1 cellular context compared by ENCODE assay signal in genomic region chr22:30968924-30969531, GRCh38.
TF ChIP-seq lines count a peak whose summit lies in the region.

TUG1 (plus strand) TSS chr22:30969265.

TF ChIP-seq in HepG2, 621 proteins besides CTCF, POLR2A, EP300 and RAD21 (continued from another document and continues in another):
- TF ChIP-seq, protein P1, sequence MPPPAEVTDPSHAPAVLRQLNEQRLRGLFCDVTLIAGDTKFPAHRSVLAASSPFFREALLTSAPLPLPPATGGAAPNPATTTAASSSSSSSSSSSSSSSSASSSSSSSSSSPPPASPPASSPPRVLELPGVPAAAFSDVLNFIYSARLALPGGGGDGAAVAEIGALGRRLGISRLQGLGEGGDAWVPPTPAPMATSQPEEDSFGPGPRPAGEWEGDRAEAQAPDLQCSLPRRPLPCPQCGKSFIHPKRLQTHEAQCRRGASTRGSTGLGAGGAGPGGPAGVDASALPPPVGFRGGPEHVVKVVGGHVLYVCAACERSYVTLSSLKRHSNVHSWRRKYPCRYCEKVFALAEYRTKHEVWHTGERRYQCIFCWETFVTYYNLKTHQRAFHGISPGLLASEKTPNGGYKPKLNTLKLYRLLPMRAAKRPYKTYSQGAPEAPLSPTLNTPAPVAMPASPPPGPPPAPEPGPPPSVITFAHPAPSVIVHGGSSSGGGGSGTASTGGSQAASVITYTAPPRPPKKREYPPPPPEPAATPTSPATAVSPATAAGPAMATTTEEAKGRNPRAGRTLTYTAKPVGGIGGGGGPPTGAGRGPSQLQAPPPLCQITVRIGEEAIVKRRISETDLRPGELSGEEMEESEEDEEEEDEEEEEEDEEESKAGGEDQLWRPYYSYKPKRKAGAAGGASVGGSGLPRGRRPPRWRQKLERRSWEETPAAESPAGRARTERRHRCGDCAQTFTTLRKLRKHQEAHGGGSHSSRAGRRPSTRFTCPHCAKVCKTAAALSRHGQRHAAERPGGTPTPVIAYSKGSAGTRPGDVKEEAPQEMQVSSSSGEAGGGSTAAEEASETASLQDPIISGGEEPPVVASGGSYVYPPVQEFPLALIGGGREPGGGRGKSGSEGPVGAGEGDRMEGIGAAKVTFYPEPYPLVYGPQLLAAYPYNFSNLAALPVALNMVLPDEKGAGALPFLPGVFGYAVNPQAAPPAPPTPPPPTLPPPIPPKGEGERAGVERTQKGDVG (CRISPR knock-in tag; IDR thresholded peaks at IDR 0.05; ENCODE audit: borderline replicate concordance) = no peak
- no peak for TF ChIP-seq ZKSCAN5 (CRISPR knock-in tag; IDR thresholded peaks at IDR 0.05)
- TF ChIP-seq, protein P2, sequence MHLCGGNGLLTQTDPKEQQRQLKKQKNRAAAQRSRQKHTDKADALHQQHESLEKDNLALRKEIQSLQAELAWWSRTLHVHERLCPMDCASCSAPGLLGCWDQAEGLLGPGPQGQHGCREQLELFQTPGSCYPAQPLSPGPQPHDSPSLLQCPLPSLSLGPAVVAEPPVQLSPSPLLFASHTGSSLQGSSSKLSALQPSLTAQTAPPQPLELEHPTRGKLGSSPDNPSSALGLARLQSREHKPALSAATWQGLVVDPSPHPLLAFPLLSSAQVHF (CRISPR knock-in tag; IDR thresholded peaks at IDR 0.05) = peak; percentile 66
- no peak for TF ChIP-seq FOXA1 (IDR thresholded peaks at IDR 0.05)
- 0 out of 2 replicates have a peak, but pooled peaks have one; percentile 10 for TF ChIP-seq FOXA1 (CRISPR knock-in tag; IDR thresholded peaks at IDR 0.05)
- TF ChIP-seq ZBTB46 (CRISPR knock-in tag; IDR thresholded peaks at IDR 0.05; ENCODE audit: borderline replicate concordance) = no peak; the same call in 1 of the 2 replicates
- TF ChIP-seq ZFP90 (CRISPR knock-in tag; IDR thresholded peaks at IDR 0.05; ENCODE audit: borderline replicate concordance) = no peak; the same call in 1 of the 2 replicates
- TF ChIP-seq MBD4 (IDR thresholded peaks at IDR 0.05; ENCODE audit: borderline replicate concordance, low read length) = no peak
- no peak for TF ChIP-seq ATF1 (CRISPR knock-in tag; IDR thresholded peaks at IDR 0.05)
- no peak for TF ChIP-seq ZNF598 (CRISPR knock-in tag; IDR thresholded peaks at IDR 0.05; ENCODE audit: borderline replicate concordance)
- TF ChIP-seq GLMP (CRISPR knock-in tag; IDR thresholded peaks at IDR 0.05; ENCODE audit: borderline replicate concordance) = no peak
- TF ChIP-seq MAFG (CRISPR knock-in tag; IDR thresholded peaks at IDR 0.05) = no peak
- no peak for TF ChIP-seq ZNF546 (CRISPR knock-in tag; conservative IDR thresholded peaks at IDR 0.05)
- TF ChIP-seq, protein P3, sequence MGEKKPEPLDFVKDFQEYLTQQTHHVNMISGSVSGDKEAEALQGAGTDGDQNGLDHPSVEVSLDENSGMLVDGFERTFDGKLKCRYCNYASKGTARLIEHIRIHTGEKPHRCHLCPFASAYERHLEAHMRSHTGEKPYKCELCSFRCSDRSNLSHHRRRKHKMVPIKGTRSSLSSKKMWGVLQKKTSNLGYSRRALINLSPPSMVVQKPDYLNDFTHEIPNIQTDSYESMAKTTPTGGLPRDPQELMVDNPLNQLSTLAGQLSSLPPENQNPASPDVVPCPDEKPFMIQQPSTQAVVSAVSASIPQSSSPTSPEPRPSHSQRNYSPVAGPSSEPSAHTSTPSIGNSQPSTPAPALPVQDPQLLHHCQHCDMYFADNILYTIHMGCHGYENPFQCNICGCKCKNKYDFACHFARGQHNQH (CRISPR knock-in tag; IDR thresholded peaks at IDR 0.05) = peak; percentile 46
- TF ChIP-seq CCAR2 (optimal IDR thresholded peaks at IDR 0.05; ENCODE audit: low read depth, low read length) = no peak
- peak; percentile 80; the same call in 1 of the 2 replicates for TF ChIP-seq IRF2 (CRISPR knock-in tag; IDR thresholded peaks at IDR 0.05)
- no peak for TF ChIP-seq FOXM1 (CRISPR knock-in tag; IDR thresholded peaks at IDR 0.05)
- no peak for TF ChIP-seq ZNF367 (CRISPR knock-in tag; IDR thresholded peaks at IDR 0.05; ENCODE audit: borderline replicate concordance)
- no peak for TF ChIP-seq ARHGAP35 (CRISPR knock-in tag; IDR thresholded peaks at IDR 0.05; ENCODE audit: borderline replicate concordance)
- TF ChIP-seq ZFY (CRISPR knock-in tag; IDR thresholded peaks at IDR 0.05) = peak; percentile 75
- peak; percentile 48; the same call in 1 of the 2 replicates for TF ChIP-seq LCORL (IDR thresholded peaks at IDR 0.05)
- no peak for TF ChIP-seq LCORL (CRISPR knock-in tag; IDR thresholded peaks at IDR 0.05)
- TF ChIP-seq TAF1 (CRISPR knock-in tag; IDR thresholded peaks at IDR 0.05) = peak; percentile 82
- 0 out of 2 replicates have a peak, but pooled peaks have one; percentile 37 for TF ChIP-seq PITX1 (CRISPR knock-in tag; IDR thresholded peaks at IDR 0.05)
- TF ChIP-seq ZFAT (CRISPR knock-in tag; conservative IDR thresholded peaks at IDR 0.05) = no peak
- TF ChIP-seq TP53 (CRISPR knock-in tag; conservative IDR thresholded peaks at IDR 0.05) = no peak
- no peak for TF ChIP-seq FIP1L1 (IDR thresholded peaks at IDR 0.05; ENCODE audit: borderline replicate concordance, insufficient read depth, low read depth, low read length)
- no peak; the same call in 1 of the 2 replicates for TF ChIP-seq REPIN1 (CRISPR knock-in tag; IDR thresholded peaks at IDR 0.05; ENCODE audit: borderline replicate concordance, low read depth)
- TF ChIP-seq NFKB2 (CRISPR knock-in tag; IDR thresholded peaks at IDR 0.05; ENCODE audit: borderline replicate concordance) = peak; percentile 54; the same call in 1 of the 2 replicates
- TF ChIP-seq ZNF614 (CRISPR knock-in tag; IDR thresholded peaks at IDR 0.05; ENCODE audit: borderline replicate concordance) = peak; percentile 44; the same call in 1 of the 2 replicates
- no peak for TF ChIP-seq ZXDC (CRISPR knock-in tag; IDR thresholded peaks at IDR 0.05)
- no peak for TF ChIP-seq ATAD3A (CRISPR knock-in tag; IDR thresholded peaks at IDR 0.05)
- TF ChIP-seq IKZF1 (IDR thresholded peaks at IDR 0.05) = no peak
- 0 out of 2 replicates have a peak, but pooled peaks have one; percentile 39 for TF ChIP-seq ARNT2 (CRISPR knock-in tag; IDR thresholded peaks at IDR 0.05; ENCODE audit: low read depth)
- TF ChIP-seq, protein P4, sequence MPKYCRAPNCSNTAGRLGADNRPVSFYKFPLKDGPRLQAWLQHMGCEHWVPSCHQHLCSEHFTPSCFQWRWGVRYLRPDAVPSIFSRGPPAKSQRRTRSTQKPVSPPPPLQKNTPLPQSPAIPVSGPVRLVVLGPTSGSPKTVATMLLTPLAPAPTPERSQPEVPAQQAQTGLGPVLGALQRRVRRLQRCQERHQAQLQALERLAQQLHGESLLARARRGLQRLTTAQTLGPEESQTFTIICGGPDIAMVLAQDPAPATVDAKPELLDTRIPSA (CRISPR knock-in tag; IDR thresholded peaks at IDR 0.05; ENCODE audit: borderline replicate concordance) = 0 out of 2 replicates have a peak, but pooled peaks have one; percentile 9
- TF ChIP-seq PRMT3 (CRISPR knock-in tag; IDR thresholded peaks at IDR 0.05; ENCODE audit: borderline replicate concordance, low read depth) = 0 out of 2 replicates have a peak, but pooled peaks have one; percentile 33
- no peak for TF ChIP-seq CBX2 (IDR thresholded peaks at IDR 0.05; ENCODE audit: low read depth, low read length)
- no peak for TF ChIP-seq CBX2 (CRISPR knock-in tag; IDR thresholded peaks at IDR 0.05; ENCODE audit: low read depth)
- TF ChIP-seq ZNF138 (CRISPR knock-in tag; IDR thresholded peaks at IDR 0.05; ENCODE audit: low read depth) = 0 out of 2 replicates have a peak, but pooled peaks have one; percentile 18
- TF ChIP-seq NCOA2 (CRISPR knock-in tag; IDR thresholded peaks at IDR 0.05) = no peak
- TF ChIP-seq, protein P5, sequence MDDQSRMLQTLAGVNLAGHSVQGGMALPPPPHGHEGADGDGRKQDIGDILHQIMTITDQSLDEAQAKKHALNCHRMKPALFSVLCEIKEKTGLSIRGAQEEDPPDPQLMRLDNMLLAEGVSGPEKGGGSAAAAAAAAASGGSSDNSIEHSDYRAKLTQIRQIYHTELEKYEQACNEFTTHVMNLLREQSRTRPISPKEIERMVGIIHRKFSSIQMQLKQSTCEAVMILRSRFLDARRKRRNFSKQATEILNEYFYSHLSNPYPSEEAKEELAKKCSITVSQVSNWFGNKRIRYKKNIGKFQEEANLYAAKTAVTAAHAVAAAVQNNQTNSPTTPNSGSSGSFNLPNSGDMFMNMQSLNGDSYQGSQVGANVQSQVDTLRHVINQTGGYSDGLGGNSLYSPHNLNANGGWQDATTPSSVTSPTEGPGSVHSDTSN (CRISPR knock-in tag; IDR thresholded peaks at IDR 0.05; ENCODE audit: borderline replicate concordance) = no peak
- TF ChIP-seq ZNF251 (CRISPR knock-in tag; IDR thresholded peaks at IDR 0.05) = no peak
- TF ChIP-seq STAG1 (CRISPR knock-in tag; IDR thresholded peaks at IDR 0.05) = no peak
- TF ChIP-seq ZNF720 (CRISPR knock-in tag; IDR thresholded peaks at IDR 0.05) = no peak
- TF ChIP-seq MYNN (CRISPR knock-in tag; IDR thresholded peaks at IDR 0.05; ENCODE audit: low read depth) = no peak
- peak; percentile 89 for TF ChIP-seq KAT8 (CRISPR knock-in tag; IDR thresholded peaks at IDR 0.05)
- TF ChIP-seq CCDC6 (CRISPR knock-in tag; IDR thresholded peaks at IDR 0.05) = peak; percentile 85
- TF ChIP-seq, protein P6, sequence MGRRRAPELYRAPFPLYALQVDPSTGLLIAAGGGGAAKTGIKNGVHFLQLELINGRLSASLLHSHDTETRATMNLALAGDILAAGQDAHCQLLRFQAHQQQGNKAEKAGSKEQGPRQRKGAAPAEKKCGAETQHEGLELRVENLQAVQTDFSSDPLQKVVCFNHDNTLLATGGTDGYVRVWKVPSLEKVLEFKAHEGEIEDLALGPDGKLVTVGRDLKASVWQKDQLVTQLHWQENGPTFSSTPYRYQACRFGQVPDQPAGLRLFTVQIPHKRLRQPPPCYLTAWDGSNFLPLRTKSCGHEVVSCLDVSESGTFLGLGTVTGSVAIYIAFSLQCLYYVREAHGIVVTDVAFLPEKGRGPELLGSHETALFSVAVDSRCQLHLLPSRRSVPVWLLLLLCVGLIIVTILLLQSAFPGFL (CRISPR knock-in tag; IDR thresholded peaks at IDR 0.05) = no peak
- TF ChIP-seq ZNF75D (CRISPR knock-in tag; IDR thresholded peaks at IDR 0.05; ENCODE audit: borderline replicate concordance) = no peak
- TF ChIP-seq ZNF850 (CRISPR knock-in tag; conservative IDR thresholded peaks at IDR 0.05) = no peak
- TF ChIP-seq RFXANK (CRISPR knock-in tag; IDR thresholded peaks at IDR 0.05) = 0 out of 2 replicates have a peak, but pooled peaks have one; percentile 32
- TF ChIP-seq CREB1 (IDR thresholded peaks at IDR 0.05) = peak; percentile 77
- TF ChIP-seq CREB1 (CRISPR knock-in tag; IDR thresholded peaks at IDR 0.05) = peak; percentile 74; the same call in 1 of the 2 replicates
- TF ChIP-seq ZFP82 (CRISPR knock-in tag; IDR thresholded peaks at IDR 0.05; ENCODE audit: borderline replicate concordance) = peak; percentile 76; the same call in 1 of the 2 replicates
- no peak for TF ChIP-seq FUBP1 (CRISPR knock-in tag; IDR thresholded peaks at IDR 0.05; ENCODE audit: borderline replicate concordance)
- peak; percentile 43; the same call in 1 of the 2 replicates for TF ChIP-seq DMAP1 (CRISPR knock-in tag; IDR thresholded peaks at IDR 0.05)
- no peak for TF ChIP-seq CHD4 (IDR thresholded peaks at IDR 0.05; ENCODE audit: borderline replicate concordance, low read length)
- no peak for TF ChIP-seq PHF5A (CRISPR knock-in tag; IDR thresholded peaks at IDR 0.05; ENCODE audit: low read depth, unreplicated experiment)
